11 cellular contexts compared by ENCODE assay signal in genomic region chr22:20083891-20084546, GRCh38. TPM values are rescaled to one million over a fixed set of nuclear protein-coding genes. Genes with fewer than 3 reads are reported as not detected.
DNase-seq lines count a peak whose midpoint lies in the region; ATAC-seq and TF ChIP-seq lines count a peak whose summit lies in the region.
"Had no signal": no experiment of that assay in that cellular context is flagged by ENCODE, and none has a peak within 500 bp of the region (broad histone marks: within the 10 kb centered on the region; RNA-seq: fewer than 3 reads in every experiment).

No MANE protein-coding gene starts in this region.

- TF ChIP-seq CTCF in HFFc6 (IDR thresholded peaks at IDR 0.05) (no peak), neutrophil (IDR thresholded peaks at IDR 0.05) (no peak)

- ATAC-seq in central memory CD8-positive, alpha-beta T cell (replicated peaks; ENCODE audit: extremely low read depth, poor library complexity, severe bottlenecking) = no peak
- no peak for ATAC-seq in GM21360 (IDR thresholded peaks at IDR 0.05; ENCODE audit: unreplicated experiment)
- ATAC-seq: sciatic nerve had no signal

- H3K36me3 Mint-ChIP-seq in CD8-positive, alpha-beta memory T cell = peaks cover 5 to 44% (median 21%) of the 10 kb centered on the region in 3 donors
- peaks cover 29% of the 10 kb centered on the region for H3K36me3 Mint-ChIP-seq in HFFc6 (ENCODE audit: low read depth)
- peaks cover 27% of the 10 kb centered on the region for H3K36me3 Mint-ChIP-seq in central memory CD8-positive, alpha-beta T cell (ENCODE audit: insufficient read depth)

- DNase-seq in CD8-positive, alpha-beta memory T cell = no peak
- DNase-seq in HFFc6 (no peak), NCI-H1105 (lab: John Stamatoyannopoulos, UW) (no peak), cerebellar cortex (ENCODE audit: low spot score) (no peak)
- no peak for DNase-seq in central memory CD8-positive, alpha-beta T cell (ENCODE audit: low spot score in 2 of 2)
- DNase-seq: activated T-cell treated with anti-CD3 and anti-CD28 coated beads, Interleukin-2, amount 50 U/mL, for 1 hour; central memory CD4-positive, alpha-beta T cell had no signal

- peak overlapping the region in 3 of 7 donors; percentile 12 to 91 (median 58) for H3K4me3 Mint-ChIP-seq in CD8-positive, alpha-beta memory T cell
- no peak overlapping the region; the same call in 1 of the 2 replicates for H3K4me3 Mint-ChIP-seq in HFFc6
- H3K4me3 Mint-ChIP-seq in central memory CD8-positive, alpha-beta T cell = no peak overlapping the region

- no peaks in the 10 kb centered on the region for H3K27me3 ChIP-seq in CD8-positive, alpha-beta memory T cell (ENCODE audit: insufficient read depth, low read length, poor library complexity, severe bottlenecking)
- H3K27me3 ChIP-seq in neutrophil = no peaks in the 10 kb centered on the region
- H3K27me3 ChIP-seq: suprapubic skin had no signal

- peaks cover 70 to 86% (median 75%) of the 10 kb centered on the region in 3 donors for H3K4me1 Mint-ChIP-seq in CD8-positive, alpha-beta memory T cell
- H3K4me1 Mint-ChIP-seq in HFFc6 (ENCODE audit: low read depth) = peaks cover 42% of the 10 kb centered on the region
- peaks cover 78% of the 10 kb centered on the region for H3K4me1 Mint-ChIP-seq in central memory CD8-positive, alpha-beta T cell

- POLR2A ChIA-PET in CD8-positive, alpha-beta memory T cell (lab: Charles Lee) = no interaction called here

- no peaks in the 10 kb centered on the region for H3K9me3 ChIP-seq in CD8-positive, alpha-beta memory T cell (ENCODE audit: low read length)
- H3K9me3 ChIP-seq in neutrophil = no peaks in the 10 kb centered on the region
- H3K9me3 ChIP-seq: suprapubic skin had no signal

- CTCF ChIA-PET in CD8-positive, alpha-beta memory T cell (lab: Charles Lee) = no interaction called here

- no peaks in the 10 kb centered on the region for H3K9me3 Mint-ChIP-seq in CD8-positive, alpha-beta memory T cell
- no peaks in the 10 kb centered on the region for H3K9me3 Mint-ChIP-seq in HFFc6
- H3K9me3 Mint-ChIP-seq in central memory CD8-positive, alpha-beta T cell = no peaks in the 10 kb centered on the region

- peaks cover 0 to 3% of the 10 kb centered on the region in 2 donors for H3K27me3 Mint-ChIP-seq in CD8-positive, alpha-beta memory T cell
- peaks cover 2% of the 10 kb centered on the region for H3K27me3 Mint-ChIP-seq in HFFc6 (ENCODE audit: insufficient read depth)
- H3K27me3 Mint-ChIP-seq in central memory CD8-positive, alpha-beta T cell = no peaks in the 10 kb centered on the region

- H3K27ac ChIP-seq in CD8-positive, alpha-beta memory T cell (ENCODE audit: low read depth, low read length) = peak overlapping the region; percentile 70
- peak overlapping the region; percentile 67 for H3K27ac ChIP-seq in neutrophil
- H3K27ac ChIP-seq: suprapubic skin had no signal

- peak overlapping the region in 6 of 8 donors; percentile 14 to 87 (median 54) for H3K27ac Mint-ChIP-seq in CD8-positive, alpha-beta memory T cell
- H3K27ac Mint-ChIP-seq in HFFc6 = peak overlapping the region; percentile 45
- peak overlapping the region; percentile 83 for H3K27ac Mint-ChIP-seq in central memory CD8-positive, alpha-beta T cell (ENCODE audit: low read depth)

- peaks cover 36% of the 10 kb centered on the region for H3K36me3 ChIP-seq in CD8-positive, alpha-beta memory T cell (ENCODE audit: insufficient read depth, low read length)
- H3K36me3 ChIP-seq in neutrophil = peaks cover 33% of the 10 kb centered on the region

- no peak overlapping the region for H3K4me3 ChIP-seq in CD8-positive, alpha-beta memory T cell (ENCODE audit: low read length)
- no peak overlapping the region for H3K4me3 ChIP-seq in neutrophil (ENCODE audit: low read depth in 1 of 2, low read length in 1 of 2)
- H3K4me3 ChIP-seq: suprapubic skin had no signal

- peaks cover 64% of the 10 kb centered on the region for H3K4me1 ChIP-seq in CD8-positive, alpha-beta memory T cell (ENCODE audit: insufficient read depth, low read length)
- H3K4me1 ChIP-seq in neutrophil (ENCODE audit: control insufficient read depth in 1 of 2, insufficient read depth in 1 of 2, low read depth in 1 of 2, low read length in 1 of 2) = peaks cover 40 to 45% of the 10 kb centered on the region in 2 experiments

RNA-seq across cellular contexts. Expression of gene DGCR8, which starts 4.0 kb away (rescaled TPM):
- total RNA-seq in CD8-positive, alpha-beta memory T cell = 10 to 100 TPM; 68.6 to 73.8 TPM
- polyA plus RNA-seq in CD8-positive, alpha-beta memory T cell = 10.6 TPM
- 10 to 100 TPM; 19.8 to 24.5 (median 22.0) TPM for total RNA-seq in HFFc6 (2021; fragmentation: NEBNext Ultra II Directional; extraction: Animal tissue kit (Norgen Biotek cat#: 25700))

RNA-seq across cellular contexts. Expression of gene RANBP1, which starts 31.9 kb away (rescaled TPM):
- total RNA-seq in CD8-positive, alpha-beta memory T cell = 100 to 1,000 TPM; 436 to 459 TPM
- 102 TPM for polyA plus RNA-seq in CD8-positive, alpha-beta memory T cell
- total RNA-seq in HFFc6 (2021; fragmentation: NEBNext Ultra II Directional; extraction: Animal tissue kit (Norgen Biotek cat#: 25700)) = 100 to 1,000 TPM; 177 to 231 (median 226) TPM

RNA-seq across cellular contexts. Expression of gene TRMT2A, which starts 33.0 kb away (rescaled TPM):
- 100 to 1,000 TPM; 108 to 121 TPM for total RNA-seq in CD8-positive, alpha-beta memory T cell
- 35.6 TPM for polyA plus RNA-seq in CD8-positive, alpha-beta memory T cell
- 10 to 100 TPM; 31.1 to 44.9 (median 38.5) TPM for total RNA-seq in HFFc6 (2021; fragmentation: NEBNext Ultra II Directional; extraction: Animal tissue kit (Norgen Biotek cat#: 25700))

RNA-seq across cellular contexts. Expression of gene ZDHHC8, which starts 47.6 kb away (rescaled TPM):
- total RNA-seq in CD8-positive, alpha-beta memory T cell = 10 to 100 TPM; 74.7 to 80.7 TPM
- polyA plus RNA-seq in CD8-positive, alpha-beta memory T cell = 4.4 TPM
- total RNA-seq in HFFc6 (2021; fragmentation: NEBNext Ultra II Directional; extraction: Animal tissue kit (Norgen Biotek cat#: 25700)) = 100 to 1,000 TPM in 3 of 6 experiments, 10 to 100 TPM in 3; 91.8 to 119 (median 99.1) TPM
